16 cellular contexts compared by ENCODE assay signal in the genomic region with DNA sequence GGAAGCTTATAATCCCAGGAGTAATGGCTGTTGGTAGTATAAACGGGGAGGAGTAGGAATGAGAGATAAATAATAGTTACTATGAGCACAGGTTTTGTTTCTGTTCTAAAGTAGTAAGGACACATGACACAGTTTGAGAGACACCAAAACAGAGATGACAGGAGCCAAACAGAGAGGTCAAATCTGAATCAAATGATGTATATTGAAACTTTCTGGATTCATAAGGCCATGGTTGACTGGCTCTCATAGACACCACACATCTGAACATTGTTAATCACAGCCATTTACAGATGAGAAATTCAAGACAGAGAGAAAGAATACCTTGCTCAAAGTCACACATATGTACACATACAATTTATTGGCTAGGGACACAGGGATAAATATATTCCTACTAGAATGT.
DNase-seq lines count a peak whose midpoint lies in the region; ATAC-seq, FAIRE-seq and TF ChIP-seq lines count a peak whose summit lies in the region.
"Had no signal": no experiment of that assay in that cellular context is flagged by ENCODE, and none has a peak within 500 bp of the region (broad histone marks: within the 10 kb centered on the region; RNA-seq: fewer than 3 reads in every experiment).

No MANE protein-coding gene starts in this region.

- H3K9me3 ChIP-seq in GM12878 (replicated peaks; ENCODE audit: control insufficient read depth, insufficient read depth, low read length): no peaks in the 10 kb centered on the region
- H3K9me3 ChIP-seq: A549, SJCRH30 had no signal

- peaks cover 0 to 6% of the 10 kb centered on the region in 2 experiments; a peak in 3 of 4 replicates for H3K36me3 ChIP-seq in GM12878 (ENCODE audit: control insufficient read depth in 2 of 2, insufficient read depth in 2 of 2, low read length in 1 of 2)

- H3K27ac ChIP-seq in GM12878 (ENCODE audit: control insufficient read depth, insufficient read depth): no peak overlapping the region
- H3K27ac ChIP-seq: HL-60, SJCRH30 had no signal

- peak overlapping the region; percentile 28 for H3K27ac Mint-ChIP-seq in activated CD8-positive, alpha-beta memory T cell treated with anti-CD3 and anti-CD28 coated beads, Interleukin-2, amount 10 ng/mL, durations not matched to agents 7 days and 5 days
- H3K27ac Mint-ChIP-seq: CD4-positive, alpha-beta T cell had no signal

- RAD21 ChIA-PET in GM12878 (lab: Charles Lee; ENCODE audit: unreplicated experiment): no interaction called here

- DNase-seq in activated CD8-positive, alpha-beta memory T cell treated with anti-CD3 and anti-CD28 coated beads, Interleukin-2, amount 10 ng/mL, durations not matched to agents 7 days and 5 days: no peak
- DNase-seq in activated CD8-positive, alpha-beta memory T cell treated with anti-CD3 and anti-CD28 coated beads, Interleukin-2, amount 50 U/mL, for 48 hours: no peak
- DNase-seq in GM12865 (ENCODE audit: low read depth) (peak; percentile 30), GM20000 (ENCODE audit: low spot score) (peak; percentile 25), GM12878 (ENCODE audit: low read depth, low spot score) (peak; percentile 2), GDM1 (lab: John Stamatoyannopoulos, UW) (no peak), NCI-H748 (lab: John Stamatoyannopoulos, UW; ENCODE audit: unreplicated experiment) (no peak)
- DNase-seq: CD4-positive, alpha-beta T cell; GF-D8; NCI-H1436 treated with DMSO at 0.1 percent for 48 hours; NCI-H510A had no signal

- TF ChIP-seq RAD21 in GM12878 (IDR thresholded peaks at IDR 0.05; ENCODE audit: insufficient read depth, low read depth, low read length): no peak

- intact Hi-C loops in GM12878 (cut with micrococcal nuclease; ENCODE audit: unreplicated experiment): no loop called here

- no peaks in the 10 kb centered on the region for H3K79me2 ChIP-seq in GM12878 (ENCODE audit: control insufficient read depth, insufficient read depth, low read length)

- no peak for TF ChIP-seq POLR2A in GM12878 (IDR thresholded peaks at IDR 0.05; ENCODE audit: low read depth, low read length)

- H3K4me1 Mint-ChIP-seq in activated CD8-positive, alpha-beta memory T cell treated with anti-CD3 and anti-CD28 coated beads, Interleukin-2, amount 10 ng/mL, durations not matched to agents 7 days and 5 days: peaks cover 8% of the 10 kb centered on the region

- TF ChIP-seq CTCF in GM12865 (IDR thresholded peaks at IDR 0.05; ENCODE audit: insufficient read depth, low read depth, low read length, missing control alignments) (no peak), GM20000 (IDR thresholded peaks at IDR 0.05; ENCODE audit: extremely low read depth, missing control alignments) (no peak), GM12878 (IDR thresholded peaks at IDR 0.05 in 2 of 3, conservative IDR thresholded peaks at IDR 0.05 in 1 of 3; ENCODE audit: control insufficient read depth in 2 of 3, extremely low read depth in 1 of 3, insufficient read depth in 1 of 3, low read depth in 3 of 3, low read length in 3 of 3) (no peak)

- H3K36me3 Mint-ChIP-seq in activated CD8-positive, alpha-beta memory T cell treated with anti-CD3 and anti-CD28 coated beads, Interleukin-2, amount 10 ng/mL, durations not matched to agents 7 days and 5 days: peaks cover 38% of the 10 kb centered on the region

- H3K9me3 Mint-ChIP-seq in activated CD8-positive, alpha-beta memory T cell treated with anti-CD3 and anti-CD28 coated beads, Interleukin-2, amount 10 ng/mL, durations not matched to agents 7 days and 5 days (ENCODE audit: low read depth): no peaks in the 10 kb centered on the region
- H3K9me3 Mint-ChIP-seq: CD4-positive, alpha-beta T cell had no signal

- POLR2A ChIA-PET in GM12878 (lab: Charles Lee): no interaction called here

- in situ Hi-C loops in GM12878 (cut with MboI): no loop called here

- no peak overlapping the region for H3K4me3 Mint-ChIP-seq in activated CD8-positive, alpha-beta memory T cell treated with anti-CD3 and anti-CD28 coated beads, Interleukin-2, amount 10 ng/mL, durations not matched to agents 7 days and 5 days
- H3K4me3 Mint-ChIP-seq: CD4-positive, alpha-beta T cell had no signal

- no peaks in the 10 kb centered on the region for H3K27me3 ChIP-seq in GM12878 (replicated peaks in 1 of 2; ENCODE audit: control insufficient read depth in 2 of 2, insufficient read depth in 2 of 2, low read length in 1 of 2)
- H3K27me3 ChIP-seq: SJCRH30 had no signal

- ATAC-seq in activated CD8-positive, alpha-beta memory T cell treated with anti-CD3 and anti-CD28 coated beads, Interleukin-2, amount 10 ng/mL, durations not matched to agents 7 days and 5 days: no peak
- peak; percentile 85 for ATAC-seq in GM12878
- no peak for ATAC-seq in HG03196 (IDR thresholded peaks at IDR 0.05; ENCODE audit: unreplicated experiment)
- ATAC-seq: A549 had no signal

- FAIRE-seq in GM12878 (lab: Jason Lieb, UNC): no peak
- FAIRE-seq: A549, H54 had no signal

- WGBS in GM12878 (ENCODE audit: insufficient coverage, insufficient replicate concordance, low lambda C conversion rate, missing lambda C conversion rate): 4% methylated on average over 1 of the region's 1 CpG

- no TSS peak for BruUV-seq in GM12878 (replicated peaks; lab: Mats Ljungman, UMichigan)

- H2AFZ ChIP-seq in GM12878 (ENCODE audit: control insufficient read depth, low read depth, low read length): no peak overlapping the region

- no peak for TF ChIP-seq EP300 in GM12878 (IDR thresholded peaks at IDR 0.05; ENCODE audit: borderline replicate concordance in 1 of 2, control insufficient read depth in 1 of 2, low read depth in 2 of 2, low read length in 2 of 2)

- SMC1A ChIA-PET in GM12878 (lab: Charles Lee; ENCODE audit: uncharacterized antibody, unreplicated experiment): no interaction called here

- H3K4me3 ChIP-seq in GM12865 (ENCODE audit: low read depth, low read length): no peak overlapping the region
- no peak overlapping the region for H3K4me3 ChIP-seq in GM12878
- H3K4me3 ChIP-seq: A549, SJCRH30 had no signal

- CTCF ChIA-PET in activated CD8-positive, alpha-beta memory T cell treated with anti-CD3 and anti-CD28 coated beads, Interleukin-2, amount 10 ng/mL, durations not matched to agents 7 days and 5 days (lab: Charles Lee): no interaction called here
- CTCF ChIA-PET in GM12878 (lab: Yijun Ruan, JAX): interaction anchor here (0.9 kb wide), 1 partner anchor 111 kb away, joined by 3 read pairs; no protein-coding TSS in a partner anchor

- H3K9ac ChIP-seq in GM12878 (ENCODE audit: control insufficient read depth, insufficient read depth, low read length): no peak overlapping the region

- no peaks in the 10 kb centered on the region for H3K4me1 ChIP-seq in GM12878 (ENCODE audit: control insufficient read depth, insufficient read depth, low read length)

- no peak overlapping the region for H3K4me2 ChIP-seq in GM12878 (ENCODE audit: control insufficient read depth, insufficient read depth)

- no peaks in the 10 kb centered on the region for H4K20me1 ChIP-seq in GM12878 (ENCODE audit: control insufficient read depth, insufficient read depth)

- H3K27me3 Mint-ChIP-seq in activated CD8-positive, alpha-beta memory T cell treated with anti-CD3 and anti-CD28 coated beads, Interleukin-2, amount 10 ng/mL, durations not matched to agents 7 days and 5 days: no peaks in the 10 kb centered on the region
- H3K27me3 Mint-ChIP-seq: CD4-positive, alpha-beta T cell had no signal

TF ChIP-seq in GM12878, 131 proteins besides CTCF, POLR2A, EP300 and RAD21:
- TF ChIP-seq, protein P1, sequence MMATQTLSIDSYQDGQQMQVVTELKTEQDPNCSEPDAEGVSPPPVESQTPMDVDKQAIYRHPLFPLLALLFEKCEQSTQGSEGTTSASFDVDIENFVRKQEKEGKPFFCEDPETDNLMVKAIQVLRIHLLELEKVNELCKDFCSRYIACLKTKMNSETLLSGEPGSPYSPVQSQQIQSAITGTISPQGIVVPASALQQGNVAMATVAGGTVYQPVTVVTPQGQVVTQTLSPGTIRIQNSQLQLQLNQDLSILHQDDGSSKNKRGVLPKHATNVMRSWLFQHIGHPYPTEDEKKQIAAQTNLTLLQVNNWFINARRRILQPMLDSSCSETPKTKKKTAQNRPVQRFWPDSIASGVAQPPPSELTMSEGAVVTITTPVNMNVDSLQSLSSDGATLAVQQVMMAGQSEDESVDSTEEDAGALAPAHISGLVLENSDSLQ (IDR thresholded peaks at IDR 0.05): peak; percentile 38; the same call in 1 of the 2 replicates
- TF ChIP-seq, protein P2, sequence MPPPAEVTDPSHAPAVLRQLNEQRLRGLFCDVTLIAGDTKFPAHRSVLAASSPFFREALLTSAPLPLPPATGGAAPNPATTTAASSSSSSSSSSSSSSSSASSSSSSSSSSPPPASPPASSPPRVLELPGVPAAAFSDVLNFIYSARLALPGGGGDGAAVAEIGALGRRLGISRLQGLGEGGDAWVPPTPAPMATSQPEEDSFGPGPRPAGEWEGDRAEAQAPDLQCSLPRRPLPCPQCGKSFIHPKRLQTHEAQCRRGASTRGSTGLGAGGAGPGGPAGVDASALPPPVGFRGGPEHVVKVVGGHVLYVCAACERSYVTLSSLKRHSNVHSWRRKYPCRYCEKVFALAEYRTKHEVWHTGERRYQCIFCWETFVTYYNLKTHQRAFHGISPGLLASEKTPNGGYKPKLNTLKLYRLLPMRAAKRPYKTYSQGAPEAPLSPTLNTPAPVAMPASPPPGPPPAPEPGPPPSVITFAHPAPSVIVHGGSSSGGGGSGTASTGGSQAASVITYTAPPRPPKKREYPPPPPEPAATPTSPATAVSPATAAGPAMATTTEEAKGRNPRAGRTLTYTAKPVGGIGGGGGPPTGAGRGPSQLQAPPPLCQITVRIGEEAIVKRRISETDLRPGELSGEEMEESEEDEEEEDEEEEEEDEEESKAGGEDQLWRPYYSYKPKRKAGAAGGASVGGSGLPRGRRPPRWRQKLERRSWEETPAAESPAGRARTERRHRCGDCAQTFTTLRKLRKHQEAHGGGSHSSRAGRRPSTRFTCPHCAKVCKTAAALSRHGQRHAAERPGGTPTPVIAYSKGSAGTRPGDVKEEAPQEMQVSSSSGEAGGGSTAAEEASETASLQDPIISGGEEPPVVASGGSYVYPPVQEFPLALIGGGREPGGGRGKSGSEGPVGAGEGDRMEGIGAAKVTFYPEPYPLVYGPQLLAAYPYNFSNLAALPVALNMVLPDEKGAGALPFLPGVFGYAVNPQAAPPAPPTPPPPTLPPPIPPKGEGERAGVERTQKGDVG (CRISPR knock-in tag; IDR thresholded peaks at IDR 0.05): no peak
- TF ChIP-seq JUNB (IDR thresholded peaks at IDR 0.05): peak; percentile 27

Comparison
In these comparisons a context has a peak if more than half of its experiments do, and no peak if none do; other contexts are left out.
1. DNase-seq: peak in GM12865 (single experiment), GM20000 (single experiment) and GM12878 (single experiment); none in activated CD8-positive, alpha-beta memory T cell treated with anti-CD3 and anti-CD28 coated beads, Interleukin-2, amount 10 ng/mL, durations not matched to agents 7 days and 5 days (single experiment), activated CD8-positive, alpha-beta memory T cell treated with anti-CD3 and anti-CD28 coated beads, Interleukin-2, amount 50 U/mL, for 48 hours (single experiment), GDM1 (single experiment) and NCI-H748 (single experiment).